In genomic region chr2:181807526-181807925, GRCh38 we compare ENCODE assay signal across 1 cellular context.
TF ChIP-seq lines count a peak whose summit lies in the region.

No MANE protein-coding gene starts in this region.

TF ChIP-seq in K562, 482 proteins besides CTCF, POLR2A, EP300 and RAD21 (continued from another document):
- TF ChIP-seq CHD7 (IDR thresholded peaks at IDR 0.05; ENCODE audit: low read depth, low read length), result no peak
- no peak for TF ChIP-seq ZNF282 (CRISPR knock-in tag; IDR thresholded peaks at IDR 0.05)
- TF ChIP-seq ZNF830 (CRISPR knock-in tag; IDR thresholded peaks at IDR 0.05), result no peak
- no peak for TF ChIP-seq MED1 (CRISPR knock-in tag; IDR thresholded peaks at IDR 0.05; ENCODE audit: borderline replicate concordance)
- TF ChIP-seq ZNF239 (CRISPR knock-in tag; IDR thresholded peaks at IDR 0.05), result no peak
- TF ChIP-seq MYBL2 (IDR thresholded peaks at IDR 0.05; ENCODE audit: low read depth), result no peak
- TF ChIP-seq MYBL2 (CRISPR knock-in tag; IDR thresholded peaks at IDR 0.05; ENCODE audit: borderline replicate concordance), result no peak
